1 cellular context compared by ENCODE assay signal in genomic region chr19:35040826-35041547, GRCh38.
A peak's percentile ranks its signal among the peaks of the same experiment; 100 is the strongest.
TF ChIP-seq lines count a peak whose summit lies in the region.

No MANE protein-coding gene starts in this region.

TF ChIP-seq in K562, 482 proteins besides CTCF, POLR2A, EP300 and RAD21 (continued from another document):
- no peak for TF ChIP-seq BCLAF1 (IDR thresholded peaks at IDR 0.05; ENCODE audit: borderline replicate concordance in 1 of 2, control insufficient read depth in 1 of 2, low read depth in 2 of 2, low read length in 1 of 2)
- peak; percentile 40 to 81; a peak in 3 of 4 replicates for TF ChIP-seq FOXA3 (CRISPR knock-in tag; conservative IDR thresholded peaks at IDR 0.05 in 1 of 2, IDR thresholded peaks at IDR 0.05 in 1 of 2)
- no peak for TF ChIP-seq CBX5 (IDR thresholded peaks at IDR 0.05; ENCODE audit: borderline replicate concordance, low read depth)
- TF ChIP-seq SRSF9 (IDR thresholded peaks at IDR 0.05; ENCODE audit: borderline replicate concordance, low read depth, low read length): no peak
- peak; percentile 31; the same call in 1 of the 2 replicates for TF ChIP-seq JUN (IDR thresholded peaks at IDR 0.05; ENCODE audit: borderline replicate concordance, low read depth, low read length)
- TF ChIP-seq JUN (CRISPR knock-in tag; IDR thresholded peaks at IDR 0.05; ENCODE audit: borderline replicate concordance): no peak
- TF ChIP-seq KDM1A (IDR thresholded peaks at IDR 0.05): peak; percentile 58 to 83
- TF ChIP-seq U2AF1 (optimal IDR thresholded peaks at IDR 0.05; ENCODE audit: low read depth, low read length): no peak
- TF ChIP-seq TOE1 (IDR thresholded peaks at IDR 0.05; ENCODE audit: borderline replicate concordance): peak; percentile 78; the same call in 1 of the 2 replicates
- TF ChIP-seq TOE1 (CRISPR knock-in tag; IDR thresholded peaks at IDR 0.05; ENCODE audit: borderline replicate concordance, low read depth): no peak
